Comparison of ENCODE assay signal across 8 cellular contexts in genomic region chr6:127489248-127489647, GRCh38. TPM values are rescaled to one million over a fixed set of nuclear protein-coding genes. Genes with fewer than 3 reads are reported as not detected.
"Had no signal": no experiment of that assay in that cellular context is flagged by ENCODE, and none has a peak within 500 bp of the region (broad histone marks: within the 10 kb centered on the region; RNA-seq: fewer than 3 reads in every experiment).

No MANE protein-coding gene starts in this region.

- ATAC-seq: GM12878 had no signal

- FAIRE-seq: G401.6, GM12878, GM12891, GM12892, GM19239 had no signal

- H3K4me3 ChIP-seq: GM12878 had no signal

- DNase-seq: GDM1, GF-D8 had no signal

RNA-seq across cellular contexts. Expression of gene KIAA0408, which starts 30.1 kb away (rescaled TPM):
- total RNA-seq: G401 had no signal
